Comparison of ENCODE assay signal across 28 cellular contexts in genomic region chr9:107980984-107981383, GRCh38.
"Had no signal": no experiment of that assay in that cellular context is flagged by ENCODE, and none has a peak within 500 bp of the region (broad histone marks: within the 10 kb centered on the region; RNA-seq: fewer than 3 reads in every experiment).

No MANE protein-coding gene starts in this region.

- FAIRE-seq: endometrium, kidney had no signal

- H3K27ac ChIP-seq: colonic mucosa, epithelial cell of prostate, esophagus squamous epithelium, gastrocnemius medialis, heart right ventricle, left lung, lower lobe of right lung had no signal

- H3K4me3 Mint-ChIP-seq: dendritic cell treated with granulocyte-macrophage colony-stimulating factor and Interleukin-4, amounts not matched to agents 40 ng/mL and 50 ng/mL, for 4 days; effector memory CD8-positive, alpha-beta T cell; endodermal cell; immature natural killer cell; mesothelial cell of epicardium had no signal

- H3K36me3 ChIP-seq: colonic mucosa, esophagus squamous epithelium, gastrocnemius medialis, heart right ventricle, left lung, lower lobe of right lung had no signal

- H3K4me3 ChIP-seq: colonic mucosa, esophagus squamous epithelium, gastrocnemius medialis, heart right ventricle, left lung, lower lobe of right lung, mucosa of descending colon had no signal

- DNase-seq: colonic mucosa; cortex of kidney; effector CD8-positive, alpha-beta T cell; effector memory CD8-positive, alpha-beta T cell; endodermal cell; erythroblast; esophagus squamous epithelium; foreskin fibroblast; foreskin melanocyte; gastrocnemius medialis; glutamatergic neuron; head of caudate nucleus; heart right ventricle; hypothalamus; immature natural killer cell; islet precursor cell; kidney; left cardiac atrium; left lung; left ventricle myocardium superior; lower lobe of right lung; mesenchymal stem cell; mucosa of descending colon had no signal

- H3K9me3 ChIP-seq: colonic mucosa, esophagus squamous epithelium, gastrocnemius medialis, heart right ventricle, left lung, lower lobe of right lung, mucosa of descending colon had no signal

- H3K4me1 Mint-ChIP-seq: endodermal cell, immature natural killer cell, mesothelial cell of epicardium had no signal

- ATAC-seq: effector memory CD8-positive, alpha-beta T cell; esophagus mucosa; gastrocnemius medialis; heart right ventricle; left cardiac atrium; left lung; left ventricle myocardium superior; lower lobe of right lung; mucosa of descending colon had no signal

- H3K9me3 Mint-ChIP-seq: dendritic cell treated with granulocyte-macrophage colony-stimulating factor and Interleukin-4, amounts not matched to agents 40 ng/mL and 50 ng/mL, for 4 days; endodermal cell; mesothelial cell of epicardium had no signal

- H3K27me3 ChIP-seq: colonic mucosa, esophagus squamous epithelium, gastrocnemius medialis, heart right ventricle, left lung had no signal

- H3K36me3 Mint-ChIP-seq: immature natural killer cell, mesothelial cell of epicardium had no signal

- H3K4me1 ChIP-seq: colonic mucosa, gastrocnemius medialis had no signal

- H3K27me3 Mint-ChIP-seq: dendritic cell treated with granulocyte-macrophage colony-stimulating factor and Interleukin-4, amounts not matched to agents 40 ng/mL and 50 ng/mL, for 4 days; effector memory CD8-positive, alpha-beta T cell had no signal

- H3K27ac Mint-ChIP-seq: effector memory CD8-positive, alpha-beta T cell; endodermal cell; immature natural killer cell; mesothelial cell of epicardium had no signal
